In the genomic region with DNA sequence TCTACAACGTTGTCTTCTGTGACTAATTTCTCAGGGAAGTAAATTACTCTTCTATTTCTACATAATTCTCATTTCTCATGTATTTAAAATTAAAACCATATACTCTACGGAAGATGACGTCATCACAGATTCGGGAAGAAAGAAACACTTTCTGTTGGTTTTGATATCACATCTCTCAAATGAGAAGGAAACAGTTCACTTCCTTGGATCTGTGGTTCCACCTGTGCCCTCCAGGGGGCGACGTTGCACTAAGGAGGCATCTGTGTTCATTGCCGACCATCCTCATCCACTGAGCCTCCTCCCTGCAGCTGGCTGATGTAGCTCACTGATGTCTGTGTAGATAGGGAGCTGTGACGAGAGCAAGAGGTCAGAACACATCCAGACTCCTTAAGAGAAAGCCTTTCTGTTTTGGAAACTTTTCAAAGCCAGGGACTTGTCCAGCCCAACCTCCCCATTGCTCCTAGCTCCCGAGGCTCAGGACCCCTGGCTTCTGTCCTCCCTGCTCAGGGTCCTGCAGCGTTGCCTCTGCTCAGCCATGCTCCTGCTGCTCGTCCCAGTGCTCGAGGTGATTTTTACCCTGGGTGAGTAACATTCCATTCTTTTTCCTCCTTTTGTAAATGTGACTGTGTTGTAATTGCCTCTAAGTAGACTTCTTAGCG, we compare ENCODE assay signal across 9 cellular contexts.
A peak's percentile ranks its signal among the peaks of the same experiment; 100 is the strongest.
DNase-seq lines count a peak whose midpoint lies in the region; ATAC-seq and TF ChIP-seq lines count a peak whose summit lies in the region.
"Had no signal": no experiment of that assay in that cellular context is flagged by ENCODE, and none has a peak within 500 bp of the region (broad histone marks: within the 10 kb centered on the region; RNA-seq: fewer than 3 reads in every experiment).

No MANE protein-coding gene starts in this region.

- H3K4ac ChIP-seq in neuronal stem cell (ENCODE audit: low read length), result no peak overlapping the region

- no peak for ATAC-seq in HG03196 (IDR thresholded peaks at IDR 0.05; ENCODE audit: unreplicated experiment)

- DNase-seq in GM06990 (ENCODE audit: extremely low read depth, insufficient read length), result no peak
- peak; percentile 14 for DNase-seq in HT1080 (ENCODE audit: low read depth)
- DNase-seq in WERI-Rb-1, result peak; percentile 22
- DNase-seq in cerebellar cortex (ENCODE audit: low spot score), result peak; percentile 8
- DNase-seq in neuronal stem cell (ENCODE audit: low spot score), result peak; percentile 30
- no peak for DNase-seq in foreskin melanocyte
- DNase-seq in dedifferentiated amniotic fluid mesenchymal stem cell (ENCODE audit: extremely low spot score), result no peak

- no peak overlapping the region for H3K14ac ChIP-seq in neuronal stem cell (ENCODE audit: low read length)

- no peak overlapping the region for H2AFZ ChIP-seq in neuronal stem cell (ENCODE audit: low read length)

- H2BK5ac ChIP-seq in neuronal stem cell (ENCODE audit: low read length), result no peak overlapping the region

- H3K79me1 ChIP-seq in neuronal stem cell (ENCODE audit: low read depth, low read length), result no peaks in the 10 kb centered on the region

- H3K27me3 ChIP-seq in GM06990 (replicated peaks; ENCODE audit: control insufficient read depth, insufficient read depth, low read length) (no peaks in the 10 kb centered on the region), WERI-Rb-1 (ENCODE audit: insufficient read depth, low read depth, severe bottlenecking) (peaks cover 25% of the 10 kb centered on the region), neuronal stem cell (ENCODE audit: control insufficient read depth in 3 of 3, insufficient read depth in 3 of 3, low read depth in 1 of 3, low read length in 3 of 3) (no peaks in the 10 kb centered on the region)

- no peak overlapping the region for H3K9ac ChIP-seq in neuronal stem cell (ENCODE audit: low read depth, low read length, poor library complexity)

- no peak overlapping the region for H2AK5ac ChIP-seq in neuronal stem cell (ENCODE audit: low read depth, low read length)

- no peaks in the 10 kb centered on the region for H3K36me3 ChIP-seq in GM06990 (ENCODE audit: control insufficient read depth, insufficient read depth, low read length)
- H3K36me3 ChIP-seq in WERI-Rb-1, result no peaks in the 10 kb centered on the region
- no peaks in the 10 kb centered on the region for H3K36me3 ChIP-seq in neuronal stem cell (replicated peaks in 1 of 2; ENCODE audit: control insufficient read depth in 2 of 2, insufficient read depth in 2 of 2, low read length in 2 of 2)
- H3K36me3 ChIP-seq: thoracic aorta had no signal

- no peak overlapping the region for H2BK120ac ChIP-seq in neuronal stem cell (ENCODE audit: low read depth, low read length)

- H3K4me3 ChIP-seq in GM06990 (replicated peaks; ENCODE audit: low read depth, low read length) (no peak overlapping the region), WERI-Rb-1 (ENCODE audit: low read depth, low read length) (no peak overlapping the region), neuronal stem cell (ENCODE audit: low read length in 2 of 2) (no peak overlapping the region)
- H3K4me3 ChIP-seq: thoracic aorta had no signal

- H3K4me2 ChIP-seq in neuronal stem cell (ENCODE audit: insufficient read depth, low read length, poor library complexity, severe bottlenecking), result no peak overlapping the region

- peak; percentile 74 for TF ChIP-seq CTCF in GM06990 (IDR thresholded peaks at IDR 0.05; ENCODE audit: insufficient read depth, low read length, poor library complexity, severe bottlenecking)
- TF ChIP-seq CTCF in WERI-Rb-1 (IDR thresholded peaks at IDR 0.05; ENCODE audit: low read depth, low read length), result peak; percentile 66

- no peak overlapping the region for H3K23ac ChIP-seq in neuronal stem cell (ENCODE audit: low read depth, low read length, poor library complexity)

- H3K4me1 ChIP-seq in neuronal stem cell (ENCODE audit: control insufficient read depth in 2 of 2, insufficient read depth in 1 of 2, low read depth in 1 of 2, low read length in 2 of 2), result no peaks in the 10 kb centered on the region

- H3K9me3 ChIP-seq in WERI-Rb-1 (ENCODE audit: severe bottlenecking) (no peaks in the 10 kb centered on the region), neuronal stem cell (replicated peaks in 1 of 2; ENCODE audit: control insufficient read depth in 2 of 2, insufficient read depth in 1 of 2, low read depth in 1 of 2, low read length in 2 of 2) (no peaks in the 10 kb centered on the region)
- H3K9me3 ChIP-seq: thoracic aorta had no signal

- H4K8ac ChIP-seq in neuronal stem cell (ENCODE audit: low read depth, low read length), result no peak overlapping the region

- no CpG with 5 or more reads among the region's 13 CpGs for WGBS in neuronal stem cell (ENCODE audit: extremely low coverage in 2 of 2, insufficient read length in 2 of 2, insufficient replicate concordance in 1 of 2), 2 donors

- no peak overlapping the region for H2BK12ac ChIP-seq in neuronal stem cell (ENCODE audit: low read length)

- H3K27ac ChIP-seq in WERI-Rb-1, result no peak overlapping the region
- no peak overlapping the region for H3K27ac ChIP-seq in neuronal stem cell (replicated peaks; ENCODE audit: low read length)
- H3K27ac ChIP-seq: thoracic aorta had no signal

- no peak overlapping the region for H4K91ac ChIP-seq in neuronal stem cell (ENCODE audit: low read depth, low read length, poor library complexity)

- H3K18ac ChIP-seq in neuronal stem cell (ENCODE audit: low read length), result peak overlapping the region; percentile 24

- H2BK15ac ChIP-seq in neuronal stem cell (ENCODE audit: low read length), result no peak overlapping the region

Comparison
In these comparisons a context has a peak if more than half of its experiments do, and no peak if none do; other contexts are left out.
1. DNase-seq: peak in HT1080 (single experiment), WERI-Rb-1 (single experiment), cerebellar cortex (single experiment) and neuronal stem cell (single experiment); none in GM06990 (single experiment), foreskin melanocyte (single experiment) and dedifferentiated amniotic fluid mesenchymal stem cell (single experiment).